22 cellular contexts compared by ENCODE assay signal in the genomic region with DNA sequence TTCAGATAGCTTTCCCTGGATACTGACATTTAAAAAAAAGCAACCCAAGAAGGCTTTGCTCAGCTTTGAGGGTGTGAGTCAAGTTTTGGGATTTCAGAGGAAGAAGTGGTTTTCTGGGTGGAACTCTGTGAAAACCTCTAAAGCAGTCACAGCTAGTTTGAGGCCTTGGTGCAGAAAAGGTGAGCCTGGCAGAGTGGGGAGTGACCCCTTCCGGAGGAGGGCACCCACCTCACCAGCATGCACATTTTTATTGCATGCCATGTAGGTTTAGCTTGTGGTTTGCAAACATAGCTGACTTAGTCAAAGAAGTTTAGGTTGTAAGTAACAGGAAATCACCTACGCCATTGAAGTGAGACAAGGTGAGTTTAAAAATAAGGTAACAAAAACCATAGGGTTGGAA.
DNase-seq lines count a peak whose midpoint lies in the region; ATAC-seq, FAIRE-seq and TF ChIP-seq lines count a peak whose summit lies in the region.
"Had no signal": no experiment of that assay in that cellular context is flagged by ENCODE, and none has a peak within 500 bp of the region (broad histone marks: within the 10 kb centered on the region; RNA-seq: fewer than 3 reads in every experiment).

No MANE protein-coding gene starts in this region.

- H3K9ac ChIP-seq in mammary epithelial cell (ENCODE audit: insufficient read depth, low read length) = no peak overlapping the region
- no peak overlapping the region for H3K9ac ChIP-seq in endodermal cell (ENCODE audit: extremely low read depth, low read length, poor library complexity, severe bottlenecking)
- H3K9ac ChIP-seq: BLaER1, KMS-11 had no signal

- BruUV-seq in mammary epithelial cell (replicated peaks; lab: Mats Ljungman, UMichigan) = no TSS peak

- H3K36me3 Mint-ChIP-seq in T-helper 17 cell (ENCODE audit: low read depth) (peaks cover 2% of the 10 kb centered on the region), endodermal cell (ENCODE audit: low read depth) (no peaks in the 10 kb centered on the region)
- H3K36me3 Mint-ChIP-seq: activated naive CD4-positive, alpha-beta T cell treated with anti-CD3 and anti-CD28 coated beads, Interleukin-2, amount 10 ng/mL, durations not matched to agents 7 days and 5 days had no signal

- ATAC-seq in T-helper 17 cell = peak; percentile 41

- FAIRE-seq in H54 (lab: Jason Lieb, UNC) = no peak
- FAIRE-seq: GM12891 had no signal

- H3K4me1 ChIP-seq in mammary epithelial cell (ENCODE audit: insufficient read depth, low read length) (no peaks in the 10 kb centered on the region), breast epithelium (no peaks in the 10 kb centered on the region), endodermal cell (ENCODE audit: control insufficient read depth, insufficient read depth, low read length) (no peaks in the 10 kb centered on the region)
- H3K4me1 ChIP-seq: BLaER1, HAP-1, Peyer's patch, SJSA1 had no signal

- H3K36me3 ChIP-seq in mammary epithelial cell (ENCODE audit: insufficient read depth, low read length) (no peaks in the 10 kb centered on the region), breast epithelium (no peaks in the 10 kb centered on the region), endodermal cell (ENCODE audit: control insufficient read depth, insufficient read depth, low read length) (no peaks in the 10 kb centered on the region)
- H3K36me3 ChIP-seq: BLaER1, HAP-1, neutrophil, Peyer's patch, SJSA1 had no signal

- H4K20me1 ChIP-seq in mammary epithelial cell (ENCODE audit: insufficient read depth, low read length) = no peaks in the 10 kb centered on the region
- H4K20me1 ChIP-seq: BLaER1 had no signal

- no peaks in the 10 kb centered on the region for H3K9me3 ChIP-seq in mammary epithelial cell (replicated peaks; ENCODE audit: insufficient read depth, low read length)
- H3K9me3 ChIP-seq in breast epithelium = no peaks in the 10 kb centered on the region
- H3K9me3 ChIP-seq in T-helper 17 cell (ENCODE audit: control insufficient read depth, low read length, poor library complexity, severe bottlenecking) = no peaks in the 10 kb centered on the region
- peaks cover 4% of the 10 kb centered on the region for H3K9me3 ChIP-seq in endodermal cell (ENCODE audit: control insufficient read depth, low read length)
- H3K9me3 ChIP-seq: BLaER1, HAP-1, neutrophil, Peyer's patch, SJSA1 had no signal

- peak overlapping the region; percentile 0 for H3K4me3 Mint-ChIP-seq in T-helper 17 cell
- no peak overlapping the region for H3K4me3 Mint-ChIP-seq in endodermal cell
- H3K4me3 Mint-ChIP-seq: activated naive CD4-positive, alpha-beta T cell treated with anti-CD3 and anti-CD28 coated beads, Interleukin-2, amount 10 ng/mL, durations not matched to agents 7 days and 5 days; T-helper 1 cell treated with Interleukin-12 subunit alpha and Interleukin-12 subunit beta and Interleukin-4 antibody, amounts not matched to agents 30 μg/mL and 1 μg/mL, for 36 hours had no signal

- CTCF ChIA-PET in mammary epithelial cell (lab: Charles Lee; ENCODE audit: low non-redundant PET) = no interaction called here

- intact Hi-C loops in mammary epithelial cell (cut with micrococcal nuclease) = no loop called here
- intact Hi-C loops in breast epithelium (cut with DNase I; ENCODE audit: low total_unique reads) = no loop called here

- H3K27ac Mint-ChIP-seq in T-helper 17 cell (no peak overlapping the region), endodermal cell (no peak overlapping the region)
- H3K27ac Mint-ChIP-seq: activated naive CD4-positive, alpha-beta T cell treated with anti-CD3 and anti-CD28 coated beads, Interleukin-2, amount 10 ng/mL, durations not matched to agents 7 days and 5 days; T-helper 1 cell treated with Interleukin-12 subunit alpha and Interleukin-12 subunit beta and Interleukin-4 antibody, amounts not matched to agents 30 μg/mL and 1 μg/mL, for 36 hours had no signal

- TF ChIP-seq POLR2A in breast epithelium (IDR thresholded peaks at IDR 0.05) (no peak), H54 (IDR thresholded peaks at IDR 0.05; ENCODE audit: low read depth, low read length) (no peak)

- H2AFZ ChIP-seq in mammary epithelial cell (ENCODE audit: low read depth, low read length) = no peak overlapping the region

- H3K27me3 Mint-ChIP-seq in T-helper 17 cell (peaks cover 34% of the 10 kb centered on the region), endodermal cell (ENCODE audit: insufficient read depth) (no peaks in the 10 kb centered on the region)

- no peaks in the 10 kb centered on the region for H3K79me2 ChIP-seq in mammary epithelial cell (ENCODE audit: insufficient read depth, low read length)

- dilution Hi-C loops in mammary epithelial cell (cut with HindIII; ENCODE audit: low sequenced_read_pairs) = no loop called here

- H3K4me3 ChIP-seq in mammary epithelial cell (replicated peaks in 1 of 3; ENCODE audit: insufficient read depth in 1 of 3, low read depth in 2 of 3, low read length in 3 of 3) = no peak overlapping the region
- no peak overlapping the region for H3K4me3 ChIP-seq in breast epithelium
- H3K4me3 ChIP-seq in endodermal cell (ENCODE audit: low read length) = no peak overlapping the region
- H3K4me3 ChIP-seq: BLaER1, dorsolateral prefrontal cortex, HAP-1, Peyer's patch, SJSA1 had no signal

- H3K4me2 ChIP-seq in mammary epithelial cell (ENCODE audit: insufficient read depth, low read depth, low read length) = no peak overlapping the region
- H3K4me2 ChIP-seq: BLaER1, KMS-11 had no signal

- DNase-seq in mammary epithelial cell = peak; percentile 83
- DNase-seq in breast epithelium (ENCODE audit: low spot score in 2 of 2) = no peak
- no peak for DNase-seq in T-helper 17 cell
- peak; percentile 6 for DNase-seq in endodermal cell
- no peak for DNase-seq in nucleus accumbens (lab: John Stamatoyannopoulos, UW)
- DNase-seq in NCI-H2029 treated with DMSO at 0.1 percent for 48 hours (lab: John Stamatoyannopoulos, UW) = no peak
- no peak for DNase-seq in H54 (ENCODE audit: insufficient read length, low spot score)
- DNase-seq: activated naive CD4-positive, alpha-beta T cell treated with anti-CD3 and anti-CD28 coated beads, Interleukin-2, amount 10 ng/mL, durations not matched to agents 7 days and 5 days; aorta; dorsolateral prefrontal cortex; glutamatergic neuron; kidney glomerular epithelial cell; NCI-H1436 treated with DMSO at 0.1 percent for 48 hours; NCI-H510A had no signal

- TF ChIP-seq CTCF in mammary epithelial cell (conservative IDR thresholded peaks at IDR 0.05 in 1 of 2, IDR thresholded peaks at IDR 0.05 in 1 of 2; ENCODE audit: extremely low read depth in 1 of 2, insufficient read depth in 1 of 2, low read depth in 1 of 2, low read length in 2 of 2) = no peak
- TF ChIP-seq CTCF in breast epithelium (IDR thresholded peaks at IDR 0.05) = no peak
- TF ChIP-seq CTCF in endodermal cell (conservative IDR thresholded peaks at IDR 0.05) = no peak

- 88% methylated on average over 2 of the region's 2 CpGs for WGBS in mammary epithelial cell (ENCODE audit: low coverage, missing lambda C conversion rate)
- 87 to 100% methylated on average over 2 of the region's 2 CpGs for WGBS in endodermal cell (ENCODE audit: insufficient coverage in 1 of 2, insufficient read length in 1 of 2), 2 experiments

- in situ Hi-C loops in mammary epithelial cell (cut with MboI; ENCODE audit: low sequenced_read_pairs in 2 of 2) = no loop called here

- H3K27me3 ChIP-seq in mammary epithelial cell (ENCODE audit: insufficient read depth, low read length) = no peaks in the 10 kb centered on the region
- no peaks in the 10 kb centered on the region for H3K27me3 ChIP-seq in breast epithelium
- no peaks in the 10 kb centered on the region for H3K27me3 ChIP-seq in endodermal cell (ENCODE audit: control insufficient read depth, insufficient read depth, low read length, poor library complexity, severe bottlenecking)
- H3K27me3 ChIP-seq: BLaER1, neutrophil, Peyer's patch, SJSA1 had no signal

- H3K4me1 Mint-ChIP-seq in T-helper 17 cell (peaks cover 7% of the 10 kb centered on the region), endodermal cell (no peaks in the 10 kb centered on the region)

- H3K27ac ChIP-seq in mammary epithelial cell (ENCODE audit: insufficient read depth, low read depth, low read length) (no peak overlapping the region), breast epithelium (no peak overlapping the region), endodermal cell (ENCODE audit: low read depth, low read length) (no peak overlapping the region)
- H3K27ac ChIP-seq: BLaER1, dorsolateral prefrontal cortex, KMS-11, neutrophil, Peyer's patch, SJSA1 had no signal

- no peaks in the 10 kb centered on the region for H3K9me3 Mint-ChIP-seq in endodermal cell
- H3K9me3 Mint-ChIP-seq: activated naive CD4-positive, alpha-beta T cell treated with anti-CD3 and anti-CD28 coated beads, Interleukin-2, amount 10 ng/mL, durations not matched to agents 7 days and 5 days; T-helper 1 cell treated with Interleukin-12 subunit alpha and Interleukin-12 subunit beta and Interleukin-4 antibody, amounts not matched to agents 30 μg/mL and 1 μg/mL, for 36 hours had no signal

Comparison
In these comparisons a context has a peak if more than half of its experiments do, and no peak if none do; other contexts are left out.
1. DNase-seq: peak in mammary epithelial cell (single experiment) and endodermal cell (single experiment); none in breast epithelium (0 of 2), T-helper 17 cell (0 of 3), nucleus accumbens (0 of 56), NCI-H2029 treated with DMSO at 0.1 percent for 48 hours (single experiment) and H54 (single experiment).